Comparison of ENCODE assay signal across 1 cellular context in the genomic region with DNA sequence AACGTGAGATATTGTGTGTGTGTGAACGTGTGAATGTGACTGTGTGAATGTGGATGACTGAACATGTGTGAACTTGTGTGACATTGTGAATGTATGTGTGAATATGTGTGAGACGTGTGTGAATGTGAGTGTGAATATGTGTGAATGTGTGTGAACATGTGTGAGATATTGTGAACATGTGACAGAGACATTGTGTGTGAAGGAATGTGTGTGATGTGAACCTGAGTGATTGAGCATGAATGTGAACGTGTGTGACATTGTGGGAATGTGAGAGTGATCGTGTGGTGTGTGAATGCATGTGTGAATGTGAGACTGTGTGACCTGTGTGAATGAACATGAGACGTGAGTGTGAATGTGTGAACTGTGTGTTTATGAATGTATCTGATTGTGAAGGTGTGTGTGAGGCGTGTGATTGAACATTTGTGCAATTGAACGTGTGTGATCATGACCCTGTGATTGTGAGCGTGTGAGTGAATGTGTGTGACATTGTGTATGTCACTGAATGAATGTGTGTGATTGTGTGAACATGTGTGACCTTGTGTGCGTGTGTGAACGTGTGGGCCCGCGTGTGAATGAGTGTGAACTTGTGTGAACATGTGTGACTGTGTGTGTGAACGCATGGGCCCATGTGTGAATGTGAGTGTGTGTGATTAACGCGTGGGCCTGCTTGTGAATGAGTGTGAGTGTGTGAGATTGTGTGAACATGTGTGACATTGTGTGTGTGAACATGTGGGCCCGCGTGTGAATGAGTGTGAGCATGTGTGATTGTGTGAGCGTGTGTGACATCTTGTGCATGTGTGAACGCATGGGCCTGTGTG.
TF ChIP-seq lines count a peak whose summit lies in the region.

No MANE protein-coding gene starts in this region.

TF ChIP-seq in K562, 482 proteins besides CTCF, POLR2A, EP300 and RAD21 (continued from another document and continues in another):
- TF ChIP-seq CSDE1 (IDR thresholded peaks at IDR 0.05) (peak in 1 of 2 experiments; percentile 37; a peak in 1 of 4 replicates), LARP7 (IDR thresholded peaks at IDR 0.05) (peak; percentile 68; the same call in 1 of the 2 replicates), MYNN (IDR thresholded peaks at IDR 0.05) (peak; percentile 90), MYNN (CRISPR knock-in tag; IDR thresholded peaks at IDR 0.05) (no peak), FOXJ3 (CRISPR knock-in tag; IDR thresholded peaks at IDR 0.05) (no peak), KLF6 (CRISPR knock-in tag; IDR thresholded peaks at IDR 0.05; ENCODE audit: borderline replicate concordance) (no peak), BRF1 (IDR thresholded peaks at IDR 0.05; ENCODE audit: borderline replicate concordance, extremely low read depth, insufficient read length) (no peak), OTX1 (CRISPR knock-in tag; IDR thresholded peaks at IDR 0.05) (peak; percentile 44; the same call in 1 of the 2 replicates), TARDBP (IDR thresholded peaks at IDR 0.05) (peak; percentile 91), ZNF583 (CRISPR knock-in tag; IDR thresholded peaks at IDR 0.05) (no peak), EHMT2 (IDR thresholded peaks at IDR 0.05) (0 out of 2 replicates have a peak, but pooled peaks have one; percentile 8), HDGF (IDR thresholded peaks at IDR 0.05) (peak; percentile 93), XRCC5 (IDR thresholded peaks at IDR 0.05; ENCODE audit: low read depth, low read length) (peak; percentile 32; the same call in 1 of the 2 replicates), GABPA (tag; conservative IDR thresholded peaks at IDR 0.05; ENCODE audit: low read depth) (no peak), KDM4B (IDR thresholded peaks at IDR 0.05; ENCODE audit: borderline replicate concordance in 2 of 2, low read depth in 1 of 2) (peak in 1 of 2 experiments; percentile 45; a peak in 2 of 4 replicates), ARHGAP35 (IDR thresholded peaks at IDR 0.05; ENCODE audit: partially characterized antibody) (peak; percentile 62), CAMTA2 (CRISPR knock-in tag; conservative IDR thresholded peaks at IDR 0.05) (no peak), MYBL2 (IDR thresholded peaks at IDR 0.05; ENCODE audit: low read depth) (peak; percentile 42; the same call in 1 of the 2 replicates), MYBL2 (CRISPR knock-in tag; IDR thresholded peaks at IDR 0.05; ENCODE audit: borderline replicate concordance) (no peak), ARID1B (IDR thresholded peaks at IDR 0.05) (peak; percentile 15; the same call in 1 of the 2 replicates), PTTG1 (tag; IDR thresholded peaks at IDR 0.05; ENCODE audit: low read depth) (no peak), ZNF143 (CRISPR knock-in tag; IDR thresholded peaks at IDR 0.05) (no peak), ZBTB7A (IDR thresholded peaks at IDR 0.05; ENCODE audit: borderline replicate concordance, control insufficient read depth, low read depth, low read length) (no peak), ZNF717 (CRISPR knock-in tag; IDR thresholded peaks at IDR 0.05) (no peak), DACH1 (IDR thresholded peaks at IDR 0.05; ENCODE audit: partially characterized antibody) (no peak), NBN (IDR thresholded peaks at IDR 0.05; ENCODE audit: low read depth) (no peak), ZC3H4 (CRISPR knock-in tag; IDR thresholded peaks at IDR 0.05; ENCODE audit: borderline replicate concordance) (0 out of 2 replicates have a peak, but pooled peaks have one; percentile 28), HDAC3 (IDR thresholded peaks at IDR 0.05; ENCODE audit: borderline replicate concordance, partially characterized antibody) (no peak), ELF4 (CRISPR knock-in tag; IDR thresholded peaks at IDR 0.05) (peak; percentile 51; the same call in 1 of the 2 replicates), LCOR (CRISPR knock-in tag; IDR thresholded peaks at IDR 0.05) (no peak), CREB1 (IDR thresholded peaks at IDR 0.05) (no peak), CREB1 (CRISPR knock-in tag; IDR thresholded peaks at IDR 0.05) (no peak), BCOR (IDR thresholded peaks at IDR 0.05) (0 out of 2 replicates have a peak, but pooled peaks have one; percentile 9), XRCC4 (IDR thresholded peaks at IDR 0.05; ENCODE audit: extremely low read depth, insufficient read depth, insufficient read length) (no peak), PURB (CRISPR knock-in tag; IDR thresholded peaks at IDR 0.05; ENCODE audit: low read depth) (no peak), TBL1XR1 (IDR thresholded peaks at IDR 0.05; ENCODE audit: low read length in 2 of 2) (0 out of 4 replicates have a peak, but pooled peaks of 1 of the 2 experiments have one; percentile 54), TRIM24 (IDR thresholded peaks at IDR 0.05) (peak; percentile 22; a peak in 1 of 4 replicates)
- TF ChIP-seq, protein P1, sequence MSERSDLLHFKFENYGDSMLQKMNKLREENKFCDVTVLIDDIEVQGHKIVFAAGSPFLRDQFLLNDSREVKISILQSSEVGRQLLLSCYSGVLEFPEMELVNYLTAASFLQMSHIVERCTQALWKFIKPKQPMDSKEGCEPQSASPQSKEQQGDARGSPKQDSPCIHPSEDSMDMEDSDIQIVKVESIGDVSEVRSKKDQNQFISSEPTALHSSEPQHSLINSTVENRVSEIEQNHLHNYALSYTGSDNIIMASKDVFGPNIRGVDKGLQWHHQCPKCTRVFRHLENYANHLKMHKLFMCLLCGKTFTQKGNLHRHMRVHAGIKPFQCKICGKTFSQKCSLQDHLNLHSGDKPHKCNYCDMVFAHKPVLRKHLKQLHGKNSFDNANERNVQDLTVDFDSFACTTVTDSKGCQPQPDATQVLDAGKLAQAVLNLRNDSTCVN (CRISPR knock-in tag; IDR thresholded peaks at IDR 0.05): peak; percentile 73; the same call in 1 of the 2 replicates
- TF ChIP-seq, protein P2, sequence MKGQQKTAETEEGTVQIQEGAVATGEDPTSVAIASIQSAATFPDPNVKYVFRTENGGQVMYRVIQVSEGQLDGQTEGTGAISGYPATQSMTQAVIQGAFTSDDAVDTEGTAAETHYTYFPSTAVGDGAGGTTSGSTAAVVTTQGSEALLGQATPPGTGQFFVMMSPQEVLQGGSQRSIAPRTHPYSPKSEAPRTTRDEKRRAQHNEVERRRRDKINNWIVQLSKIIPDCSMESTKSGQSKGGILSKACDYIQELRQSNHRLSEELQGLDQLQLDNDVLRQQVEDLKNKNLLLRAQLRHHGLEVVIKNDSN (CRISPR knock-in tag; IDR thresholded peaks at IDR 0.05): 0 out of 2 replicates have a peak, but pooled peaks have one; percentile 19
- TF ChIP-seq, protein P3, sequence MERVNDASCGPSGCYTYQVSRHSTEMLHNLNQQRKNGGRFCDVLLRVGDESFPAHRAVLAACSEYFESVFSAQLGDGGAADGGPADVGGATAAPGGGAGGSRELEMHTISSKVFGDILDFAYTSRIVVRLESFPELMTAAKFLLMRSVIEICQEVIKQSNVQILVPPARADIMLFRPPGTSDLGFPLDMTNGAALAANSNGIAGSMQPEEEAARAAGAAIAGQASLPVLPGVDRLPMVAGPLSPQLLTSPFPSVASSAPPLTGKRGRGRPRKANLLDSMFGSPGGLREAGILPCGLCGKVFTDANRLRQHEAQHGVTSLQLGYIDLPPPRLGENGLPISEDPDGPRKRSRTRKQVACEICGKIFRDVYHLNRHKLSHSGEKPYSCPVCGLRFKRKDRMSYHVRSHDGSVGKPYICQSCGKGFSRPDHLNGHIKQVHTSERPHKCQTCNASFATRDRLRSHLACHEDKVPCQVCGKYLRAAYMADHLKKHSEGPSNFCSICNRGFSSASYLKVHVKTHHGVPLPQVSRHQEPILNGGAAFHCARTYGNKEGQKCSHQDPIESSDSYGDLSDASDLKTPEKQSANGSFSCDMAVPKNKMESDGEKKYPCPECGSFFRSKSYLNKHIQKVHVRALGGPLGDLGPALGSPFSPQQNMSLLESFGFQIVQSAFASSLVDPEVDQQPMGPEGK (CRISPR knock-in tag; IDR thresholded peaks at IDR 0.05; ENCODE audit: borderline replicate concordance): no peak
- TF ChIP-seq, protein P4, sequence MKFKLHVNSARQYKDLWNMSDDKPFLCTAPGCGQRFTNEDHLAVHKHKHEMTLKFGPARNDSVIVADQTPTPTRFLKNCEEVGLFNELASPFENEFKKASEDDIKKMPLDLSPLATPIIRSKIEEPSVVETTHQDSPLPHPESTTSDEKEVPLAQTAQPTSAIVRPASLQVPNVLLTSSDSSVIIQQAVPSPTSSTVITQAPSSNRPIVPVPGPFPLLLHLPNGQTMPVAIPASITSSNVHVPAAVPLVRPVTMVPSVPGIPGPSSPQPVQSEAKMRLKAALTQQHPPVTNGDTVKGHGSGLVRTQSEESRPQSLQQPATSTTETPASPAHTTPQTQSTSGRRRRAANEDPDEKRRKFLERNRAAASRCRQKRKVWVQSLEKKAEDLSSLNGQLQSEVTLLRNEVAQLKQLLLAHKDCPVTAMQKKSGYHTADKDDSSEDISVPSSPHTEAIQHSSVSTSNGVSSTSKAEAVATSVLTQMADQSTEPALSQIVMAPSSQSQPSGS (CRISPR knock-in tag; IDR thresholded peaks at IDR 0.05): no peak
- TF ChIP-seq, protein P5, sequence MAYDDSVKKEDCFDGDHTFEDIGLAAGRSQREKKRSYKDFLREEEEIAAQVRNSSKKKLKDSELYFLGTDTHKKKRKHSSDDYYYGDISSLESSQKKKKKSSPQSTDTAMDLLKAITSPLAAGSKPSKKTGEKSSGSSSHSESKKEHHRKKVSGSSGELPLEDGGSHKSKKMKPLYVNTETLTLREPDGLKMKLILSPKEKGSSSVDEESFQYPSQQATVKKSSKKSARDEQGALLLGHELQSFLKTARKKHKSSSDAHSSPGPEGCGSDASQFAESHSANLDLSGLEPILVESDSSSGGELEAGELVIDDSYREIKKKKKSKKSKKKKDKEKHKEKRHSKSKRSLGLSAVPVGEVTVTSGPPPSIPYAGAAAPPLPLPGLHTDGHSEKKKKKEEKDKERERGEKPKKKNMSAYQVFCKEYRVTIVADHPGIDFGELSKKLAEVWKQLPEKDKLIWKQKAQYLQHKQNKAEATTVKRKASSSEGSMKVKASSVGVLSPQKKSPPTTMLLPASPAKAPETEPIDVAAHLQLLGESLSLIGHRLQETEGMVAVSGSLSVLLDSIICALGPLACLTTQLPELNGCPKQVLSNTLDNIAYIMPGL (CRISPR knock-in tag; IDR thresholded peaks at IDR 0.05): no peak
- TF ChIP-seq, protein P6, sequence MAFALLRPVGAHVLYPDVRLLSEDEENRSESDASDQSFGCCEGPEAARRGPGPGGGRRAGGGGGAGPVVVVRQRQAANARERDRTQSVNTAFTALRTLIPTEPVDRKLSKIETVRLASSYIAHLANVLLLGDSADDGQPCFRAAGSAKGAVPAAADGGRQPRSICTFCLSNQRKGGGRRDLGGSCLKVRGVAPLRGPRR (CRISPR knock-in tag; IDR thresholded peaks at IDR 0.05): peak; percentile 36; the same call in 1 of the 2 replicates
- TF ChIP-seq, protein P7, sequence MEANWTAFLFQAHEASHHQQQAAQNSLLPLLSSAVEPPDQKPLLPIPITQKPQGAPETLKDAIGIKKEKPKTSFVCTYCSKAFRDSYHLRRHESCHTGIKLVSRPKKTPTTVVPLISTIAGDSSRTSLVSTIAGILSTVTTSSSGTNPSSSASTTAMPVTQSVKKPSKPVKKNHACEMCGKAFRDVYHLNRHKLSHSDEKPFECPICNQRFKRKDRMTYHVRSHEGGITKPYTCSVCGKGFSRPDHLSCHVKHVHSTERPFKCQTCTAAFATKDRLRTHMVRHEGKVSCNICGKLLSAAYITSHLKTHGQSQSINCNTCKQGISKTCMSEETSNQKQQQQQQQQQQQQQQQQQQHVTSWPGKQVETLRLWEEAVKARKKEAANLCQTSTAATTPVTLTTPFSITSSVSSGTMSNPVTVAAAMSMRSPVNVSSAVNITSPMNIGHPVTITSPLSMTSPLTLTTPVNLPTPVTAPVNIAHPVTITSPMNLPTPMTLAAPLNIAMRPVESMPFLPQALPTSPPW (CRISPR knock-in tag; IDR thresholded peaks at IDR 0.05): no peak
